Comparison of ENCODE assay signal across 19 cellular contexts in the genomic region with DNA sequence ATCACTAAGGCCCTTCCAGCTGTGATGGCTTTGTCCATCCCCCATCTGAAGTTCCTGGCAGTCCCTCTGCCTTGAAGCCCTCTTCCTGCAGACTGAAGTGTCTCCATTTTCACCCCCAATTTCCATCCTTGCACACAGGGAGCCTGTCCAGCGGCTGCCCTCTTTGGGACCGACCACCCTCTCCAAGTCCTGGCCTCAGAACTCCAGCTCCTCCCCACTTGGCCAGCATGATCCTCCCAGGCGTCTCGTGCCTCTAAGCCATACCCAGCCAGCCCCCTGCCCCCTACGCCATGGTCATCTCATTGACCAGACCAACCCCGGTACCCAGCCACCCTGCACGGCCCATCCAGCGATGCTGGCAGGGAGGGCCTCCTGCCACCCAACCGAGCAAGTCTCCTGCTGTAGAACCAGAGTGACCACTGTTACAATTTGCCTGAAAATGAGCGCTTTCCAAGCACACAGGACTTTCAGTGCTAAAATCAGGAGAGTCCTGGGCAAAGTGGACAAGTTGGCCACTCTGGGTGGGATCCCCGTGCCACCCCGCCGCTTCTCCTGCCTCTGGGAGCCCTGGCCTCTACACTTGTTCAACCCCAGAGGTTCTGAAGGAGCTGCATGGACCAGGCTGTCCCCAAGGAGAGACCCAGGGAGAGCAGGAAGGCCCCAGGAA.
DNase-seq lines count a peak whose midpoint lies in the region; ATAC-seq and TF ChIP-seq lines count a peak whose summit lies in the region.
"Had no signal": no experiment of that assay in that cellular context is flagged by ENCODE, and none has a peak within 500 bp of the region (broad histone marks: within the 10 kb centered on the region; RNA-seq: fewer than 3 reads in every experiment).

No MANE protein-coding gene starts in this region.

- H3K79me2 ChIP-seq in hepatocyte, result no peaks in the 10 kb centered on the region

- no peaks in the 10 kb centered on the region for H4K20me1 ChIP-seq in hepatocyte (ENCODE audit: insufficient read depth, poor library complexity, severe bottlenecking)

- TF ChIP-seq POLR2A in testis (IDR thresholded peaks at IDR 0.05), result no peak

- H3K27ac Mint-ChIP-seq in activated naive CD4-positive, alpha-beta T cell treated with anti-CD3 and anti-CD28 coated beads, Interleukin-2, amount 10 ng/mL, durations not matched to agents 7 days and 5 days, result peak overlapping the region; percentile 75
- peak overlapping the region; percentile 16 to 75 for H3K27ac Mint-ChIP-seq in T-cell
- H3K27ac Mint-ChIP-seq: activated CD4-positive, alpha-beta T cell treated with anti-CD3 and anti-CD28 coated beads for 36 hours had no signal

- peaks cover 4% of the 10 kb centered on the region for H3K27me3 Mint-ChIP-seq in activated naive CD4-positive, alpha-beta T cell treated with anti-CD3 and anti-CD28 coated beads, Interleukin-2, amount 10 ng/mL, durations not matched to agents 7 days and 5 days
- no peaks in the 10 kb centered on the region for H3K27me3 Mint-ChIP-seq in T-cell
- H3K27me3 Mint-ChIP-seq: activated CD4-positive, alpha-beta T cell treated with anti-CD3 and anti-CD28 coated beads for 36 hours had no signal

- DNase-seq in activated naive CD4-positive, alpha-beta T cell treated with anti-CD3 and anti-CD28 coated beads, Interleukin-2, amount 10 ng/mL, durations not matched to agents 7 days and 5 days, result peak; percentile 20
- DNase-seq in activated naive CD4-positive, alpha-beta T cell (lab: John Stamatoyannopoulos, UW), result no peak
- peak in 1 of 34 experiments; percentile 0 for DNase-seq in T-cell
- peak; percentile 2 for DNase-seq in hepatocyte (ENCODE audit: low spot score)
- peak; percentile 9 for DNase-seq in testis
- DNase-seq in DMS79 treated with DMSO at 0.1 percent for 48 hours (lab: John Stamatoyannopoulos, UW), result no peak
- no peak for DNase-seq in NCI-H2227 (lab: John Stamatoyannopoulos, UW; ENCODE audit: unreplicated experiment)
- no peak for DNase-seq in iPS-NIHi11 (ENCODE audit: low spot score)
- DNase-seq: activated CD4-positive, alpha-beta T cell treated with anti-CD3 and anti-CD28 coated beads for 36 hours; activated T-cell treated with anti-CD3 and anti-CD28 coated beads for 4 hours; amygdala; left colon; MG63; midbrain; NCI-H2029; NCI-H510A treated with DMSO at 0.1 percent for 48 hours; SHP77; T-helper 9 cell had no signal

- POLR2A ChIA-PET in T-cell (lab: Charles Lee), result no interaction called here

- H3K27ac ChIP-seq in hepatocyte (no peak overlapping the region), testis (no peak overlapping the region)
- H3K27ac ChIP-seq: neutrophil had no signal

- no peaks in the 10 kb centered on the region for H3K9me3 Mint-ChIP-seq in activated naive CD4-positive, alpha-beta T cell treated with anti-CD3 and anti-CD28 coated beads, Interleukin-2, amount 10 ng/mL, durations not matched to agents 7 days and 5 days
- no peaks in the 10 kb centered on the region for H3K9me3 Mint-ChIP-seq in T-cell

- H3K4me3 Mint-ChIP-seq in activated naive CD4-positive, alpha-beta T cell treated with anti-CD3 and anti-CD28 coated beads, Interleukin-2, amount 10 ng/mL, durations not matched to agents 7 days and 5 days, result no peak overlapping the region
- no peak overlapping the region for H3K4me3 Mint-ChIP-seq in T-cell
- H3K4me3 Mint-ChIP-seq: activated CD4-positive, alpha-beta T cell treated with anti-CD3 and anti-CD28 coated beads for 36 hours had no signal

- no peak overlapping the region for H2AFZ ChIP-seq in hepatocyte

- WGBS in hepatocyte (ENCODE audit: low lambda C conversion rate, missing lambda C conversion rate), result 93% methylated on average over 13 of the region's 13 CpGs
- WGBS in testis, 2 donors, result 90 to 96% methylated on average over 7 to 13 of the region's 13 CpGs

- no peaks in the 10 kb centered on the region for H3K36me3 ChIP-seq in hepatocyte (replicated peaks; ENCODE audit: insufficient read depth, low read depth)
- H3K36me3 ChIP-seq in testis (ENCODE audit: low read depth, missing control alignments), result no peaks in the 10 kb centered on the region

- H3K9me3 ChIP-seq in hepatocyte (ENCODE audit: low read depth), result no peaks in the 10 kb centered on the region
- no peaks in the 10 kb centered on the region for H3K9me3 ChIP-seq in testis
- H3K9me3 ChIP-seq: MG63, neutrophil had no signal

- H3K4me3 ChIP-seq in hepatocyte, result no peak overlapping the region
- H3K4me3 ChIP-seq in testis, result no peak overlapping the region
- H3K4me3 ChIP-seq: MG63 had no signal

- TF ChIP-seq CTCF in hepatocyte (IDR thresholded peaks at IDR 0.05; ENCODE audit: poor library complexity) (no peak), testis (IDR thresholded peaks at IDR 0.05) (no peak)

- H3K4me1 ChIP-seq in hepatocyte (ENCODE audit: insufficient read depth) (no peaks in the 10 kb centered on the region), testis (peaks cover 10% of the 10 kb centered on the region)

- no peaks in the 10 kb centered on the region for H3K9me2 ChIP-seq in hepatocyte (replicated peaks; ENCODE audit: insufficient read depth)

- ATAC-seq in T-cell (replicated peaks in 1 of 4), result peak in 1 of 4 experiments; percentile 7
- ATAC-seq: activated CD4-positive, alpha-beta T cell treated with anti-CD3 and anti-CD28 coated beads for 36 hours; left colon had no signal

- intact Hi-C loops in testis (cut with DNase I; ENCODE audit: low total_unique reads), result no loop called here

- no peaks in the 10 kb centered on the region for H3K4me1 Mint-ChIP-seq in activated naive CD4-positive, alpha-beta T cell treated with anti-CD3 and anti-CD28 coated beads, Interleukin-2, amount 10 ng/mL, durations not matched to agents 7 days and 5 days
- H3K4me1 Mint-ChIP-seq in T-cell, result peaks cover 0 to 3% (median 3%) of the 10 kb centered on the region in 3 donors
- H3K4me1 Mint-ChIP-seq: activated CD4-positive, alpha-beta T cell treated with anti-CD3 and anti-CD28 coated beads for 36 hours had no signal

- H3K4me2 ChIP-seq in hepatocyte, result no peak overlapping the region

- CTCF ChIA-PET in activated naive CD4-positive, alpha-beta T cell treated with anti-CD3 and anti-CD28 coated beads, Interleukin-2, amount 10 ng/mL, durations not matched to agents 7 days and 5 days (lab: Charles Lee), result interaction anchor here (1.1 kb wide), 1 partner anchor 511 kb away, joined by 3 read pairs; no protein-coding TSS in a partner anchor
- CTCF ChIA-PET in T-cell (lab: Charles Lee), result interaction anchor here (0.5 to 0.6 kb wide), 2 partner anchors 9 to 11 kb away, joined by 3 read pairs; no protein-coding TSS in a partner anchor

- no peaks in the 10 kb centered on the region for H3K27me3 ChIP-seq in hepatocyte
- H3K27me3 ChIP-seq in testis, result no peaks in the 10 kb centered on the region
- H3K27me3 ChIP-seq: MG63 had no signal

- H3K36me3 Mint-ChIP-seq in activated naive CD4-positive, alpha-beta T cell treated with anti-CD3 and anti-CD28 coated beads, Interleukin-2, amount 10 ng/mL, durations not matched to agents 7 days and 5 days, result peaks cover 35% of the 10 kb centered on the region
- H3K36me3 Mint-ChIP-seq in T-cell, result peaks cover 18% of the 10 kb centered on the region

Comparison
In these comparisons a context has a peak if more than half of its experiments do, and no peak if none do; other contexts are left out.
1. DNase-seq: peak in activated naive CD4-positive, alpha-beta T cell treated with anti-CD3 and anti-CD28 coated beads, Interleukin-2, amount 10 ng/mL, durations not matched to agents 7 days and 5 days (single experiment), hepatocyte (single experiment) and testis (single experiment); none in activated naive CD4-positive, alpha-beta T cell (0 of 4), DMS79 treated with DMSO at 0.1 percent for 48 hours (single experiment), NCI-H2227 (single experiment) and iPS-NIHi11 (single experiment).